Comparison of ENCODE assay signal across 8 cellular contexts in the genomic region with DNA sequence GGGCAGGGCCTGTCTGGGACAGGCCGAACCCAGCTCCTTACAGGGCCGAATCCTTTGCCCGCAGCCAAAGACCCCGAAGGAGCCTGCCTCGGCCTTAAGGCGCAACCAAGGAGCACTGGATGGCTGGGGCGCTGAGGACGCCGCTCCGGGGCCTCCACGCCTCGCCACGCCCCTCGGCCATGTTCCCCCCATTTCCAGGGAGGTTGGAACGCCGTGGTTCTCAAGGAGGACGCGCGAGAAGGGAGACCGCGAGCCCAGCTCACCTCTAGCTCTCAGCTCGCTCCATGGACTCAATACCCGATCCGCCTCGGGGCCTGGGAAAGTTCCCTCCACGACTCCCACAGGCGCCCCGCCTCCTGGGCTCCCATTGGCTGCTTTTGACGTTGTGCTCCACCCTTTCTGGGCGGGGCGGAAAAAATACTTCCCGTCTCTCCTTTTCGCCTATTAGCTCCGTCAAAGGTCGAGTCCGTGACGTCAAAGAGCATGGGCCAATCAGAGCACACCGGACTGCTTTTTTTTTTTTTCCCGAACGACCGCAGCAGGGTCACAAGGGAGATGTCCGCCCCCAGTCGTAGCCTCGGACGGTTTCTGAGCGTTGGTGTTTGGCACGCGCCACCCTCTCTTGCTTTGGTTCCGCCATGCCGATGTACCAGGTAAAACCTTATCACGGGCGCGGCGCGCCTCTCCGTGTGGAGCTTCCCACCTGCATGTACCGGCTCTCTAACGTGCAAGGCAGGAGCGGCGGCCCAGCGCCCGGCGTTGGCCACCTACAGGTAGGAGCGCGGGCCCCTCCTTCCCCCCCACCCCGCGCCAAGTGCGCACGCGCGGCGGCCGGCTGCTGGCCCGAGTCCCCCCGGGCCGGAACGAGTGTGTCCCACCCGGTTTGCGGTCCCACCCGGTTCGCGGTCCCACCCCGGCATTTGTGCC.
DNase-seq lines count a peak whose midpoint lies in the region; ATAC-seq and TF ChIP-seq lines count a peak whose summit lies in the region.

No MANE protein-coding gene starts in this region.

- H3K9ac ChIP-seq in liver (ENCODE audit: low read depth in 1 of 2, low read length in 2 of 2): peak overlapping the region; percentile 85 to 90

- peaks cover 0 to 3% (median 2%) of the 10 kb centered on the region in 4 donors for H3K36me3 ChIP-seq in liver (ENCODE audit: control insufficient read depth in 4 of 4, insufficient read depth in 3 of 4, low read depth in 1 of 4, low read length in 3 of 4)

- under 1% methylated on average over 83 of the region's 83 CpGs for WGBS in liver

- peak; percentile 99 for DNase-seq in NCI-H748 (lab: John Stamatoyannopoulos, UW; ENCODE audit: unreplicated experiment)
- peak; percentile 98 for DNase-seq in activated CD4-positive, alpha-beta T cell treated with anti-CD3 and anti-CD28 coated beads, Interleukin-2, amount 50 U/mL, for 4 hours
- DNase-seq in dermis microvascular lymphatic vessel endothelial cell (ENCODE audit: low read depth in 2 of 2): peak; percentile 99
- DNase-seq in stimulated activated CD4-positive, alpha-beta T cell treated with anti-CD3 and anti-CD28 coated beads, Interleukin-4, amount 100 ng/mL, for 24 hours: peak; percentile 99

- no peaks in the 10 kb centered on the region for H3K27me3 ChIP-seq in liver (ENCODE audit: control insufficient read depth in 4 of 4, insufficient read depth in 4 of 4, low read length in 3 of 4)

- ATAC-seq in GM19351 (IDR thresholded peaks at IDR 0.05; ENCODE audit: unreplicated experiment): peak; percentile 85
- peak; percentile 87 for ATAC-seq in HG03521 (IDR thresholded peaks at IDR 0.05; ENCODE audit: unreplicated experiment)

- H3K4me1 ChIP-seq in liver (ENCODE audit: control insufficient read depth in 4 of 4, insufficient read depth in 4 of 4, low read length in 3 of 4): peaks cover 0 to 6% (median 1%) of the 10 kb centered on the region in 4 donors

- peak overlapping the region; percentile 79 to 99 (median 87) for H3K4me3 ChIP-seq in liver (ENCODE audit: low read depth in 1 of 3, low read length in 3 of 3)

- no peaks in the 10 kb centered on the region for H3K9me3 ChIP-seq in liver (ENCODE audit: control insufficient read depth in 4 of 4, low read length in 3 of 4)

- peak; percentile 31 to 40 for TF ChIP-seq RAD21 in liver (IDR thresholded peaks at IDR 0.05)

- peak; percentile 28 for TF ChIP-seq CTCF in C4-2B (conservative IDR thresholded peaks at IDR 0.05)
- TF ChIP-seq CTCF in liver (IDR thresholded peaks at IDR 0.05; ENCODE audit: low read depth, low read length, missing input control): peak; percentile 27

- H3K27ac ChIP-seq in C4-2B: peak overlapping the region; percentile 86
- H3K27ac ChIP-seq in liver (ENCODE audit: low read depth in 1 of 2, low read length in 2 of 2): peak overlapping the region; percentile 93 to 97

TF ChIP-seq in liver, 16 proteins besides CTCF, POLR2A, EP300 and RAD21:
- TF ChIP-seq HNF4A (conservative IDR thresholded peaks at IDR 0.05) (peak; percentile 19 to 44), EGR1 (IDR thresholded peaks at IDR 0.05; ENCODE audit: low read depth in 2 of 2) (peak in 1 of 2 donors; percentile 30), FOXA2 (IDR thresholded peaks at IDR 0.05) (no peak), TAF1 (conservative IDR thresholded peaks at IDR 0.05) (peak; percentile 93), FOXA1 (IDR thresholded peaks at IDR 0.05) (peak; percentile 10), NR2F2 (IDR thresholded peaks at IDR 0.05) (no peak), YY1 (IDR thresholded peaks at IDR 0.05) (peak; percentile 87), RXRA (IDR thresholded peaks at IDR 0.05) (peak; percentile 57 to 61), JUND (IDR thresholded peaks at IDR 0.05) (no peak), HNF4G (IDR thresholded peaks at IDR 0.05) (no peak), SP1 (IDR thresholded peaks at IDR 0.05) (peak; percentile 92), GABPA (IDR thresholded peaks at IDR 0.05 in 1 of 2, conservative IDR thresholded peaks at IDR 0.05 in 1 of 2) (peak; percentile 0 to 71)
- TF ChIP-seq, protein P1, sequence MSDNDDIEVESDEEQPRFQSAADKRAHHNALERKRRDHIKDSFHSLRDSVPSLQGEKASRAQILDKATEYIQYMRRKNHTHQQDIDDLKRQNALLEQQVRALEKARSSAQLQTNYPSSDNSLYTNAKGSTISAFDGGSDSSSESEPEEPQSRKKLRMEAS (IDR thresholded peaks at IDR 0.05): no peak
- TF ChIP-seq, protein P2, sequence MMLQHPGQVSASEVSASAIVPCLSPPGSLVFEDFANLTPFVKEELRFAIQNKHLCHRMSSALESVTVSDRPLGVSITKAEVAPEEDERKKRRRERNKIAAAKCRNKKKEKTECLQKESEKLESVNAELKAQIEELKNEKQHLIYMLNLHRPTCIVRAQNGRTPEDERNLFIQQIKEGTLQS (IDR thresholded peaks at IDR 0.05): no peak
- TF ChIP-seq, protein P3, sequence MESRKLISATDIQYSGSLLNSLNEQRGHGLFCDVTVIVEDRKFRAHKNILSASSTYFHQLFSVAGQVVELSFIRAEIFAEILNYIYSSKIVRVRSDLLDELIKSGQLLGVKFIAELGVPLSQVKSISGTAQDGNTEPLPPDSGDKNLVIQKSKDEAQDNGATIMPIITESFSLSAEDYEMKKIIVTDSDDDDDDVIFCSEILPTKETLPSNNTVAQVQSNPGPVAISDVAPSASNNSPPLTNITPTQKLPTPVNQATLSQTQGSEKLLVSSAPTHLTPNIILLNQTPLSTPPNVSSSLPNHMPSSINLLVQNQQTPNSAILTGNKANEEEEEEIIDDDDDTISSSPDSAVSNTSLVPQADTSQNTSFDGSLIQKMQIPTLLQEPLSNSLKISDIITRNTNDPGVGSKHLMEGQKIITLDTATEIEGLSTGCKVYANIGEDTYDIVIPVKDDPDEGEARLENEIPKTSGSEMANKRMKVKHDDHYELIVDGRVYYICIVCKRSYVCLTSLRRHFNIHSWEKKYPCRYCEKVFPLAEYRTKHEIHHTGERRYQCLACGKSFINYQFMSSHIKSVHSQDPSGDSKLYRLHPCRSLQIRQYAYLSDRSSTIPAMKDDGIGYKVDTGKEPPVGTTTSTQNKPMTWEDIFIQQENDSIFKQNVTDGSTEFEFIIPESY (IDR thresholded peaks at IDR 0.05): peak; percentile 40
- TF ChIP-seq, protein P4, sequence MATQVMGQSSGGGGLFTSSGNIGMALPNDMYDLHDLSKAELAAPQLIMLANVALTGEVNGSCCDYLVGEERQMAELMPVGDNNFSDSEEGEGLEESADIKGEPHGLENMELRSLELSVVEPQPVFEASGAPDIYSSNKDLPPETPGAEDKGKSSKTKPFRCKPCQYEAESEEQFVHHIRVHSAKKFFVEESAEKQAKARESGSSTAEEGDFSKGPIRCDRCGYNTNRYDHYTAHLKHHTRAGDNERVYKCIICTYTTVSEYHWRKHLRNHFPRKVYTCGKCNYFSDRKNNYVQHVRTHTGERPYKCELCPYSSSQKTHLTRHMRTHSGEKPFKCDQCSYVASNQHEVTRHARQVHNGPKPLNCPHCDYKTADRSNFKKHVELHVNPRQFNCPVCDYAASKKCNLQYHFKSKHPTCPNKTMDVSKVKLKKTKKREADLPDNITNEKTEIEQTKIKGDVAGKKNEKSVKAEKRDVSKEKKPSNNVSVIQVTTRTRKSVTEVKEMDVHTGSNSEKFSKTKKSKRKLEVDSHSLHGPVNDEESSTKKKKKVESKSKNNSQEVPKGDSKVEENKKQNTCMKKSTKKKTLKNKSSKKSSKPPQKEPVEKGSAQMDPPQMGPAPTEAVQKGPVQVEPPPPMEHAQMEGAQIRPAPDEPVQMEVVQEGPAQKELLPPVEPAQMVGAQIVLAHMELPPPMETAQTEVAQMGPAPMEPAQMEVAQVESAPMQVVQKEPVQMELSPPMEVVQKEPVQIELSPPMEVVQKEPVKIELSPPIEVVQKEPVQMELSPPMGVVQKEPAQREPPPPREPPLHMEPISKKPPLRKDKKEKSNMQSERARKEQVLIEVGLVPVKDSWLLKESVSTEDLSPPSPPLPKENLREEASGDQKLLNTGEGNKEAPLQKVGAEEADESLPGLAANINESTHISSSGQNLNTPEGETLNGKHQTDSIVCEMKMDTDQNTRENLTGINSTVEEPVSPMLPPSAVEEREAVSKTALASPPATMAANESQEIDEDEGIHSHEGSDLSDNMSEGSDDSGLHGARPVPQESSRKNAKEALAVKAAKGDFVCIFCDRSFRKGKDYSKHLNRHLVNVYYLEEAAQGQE (IDR thresholded peaks at IDR 0.05): peak; percentile 82
TF ChIP-seq in liver: peak in this region for 10.

Comparison
In these comparisons a context has a peak if more than half of its experiments do, and no peak if none do; other contexts are left out.
1. Peak in every context shown above with its lines: DNase-seq, ATAC-seq, H3K4me3 ChIP-seq and H3K27ac ChIP-seq.